Comparison of ENCODE assay signal across 19 cellular contexts in the genomic region with DNA sequence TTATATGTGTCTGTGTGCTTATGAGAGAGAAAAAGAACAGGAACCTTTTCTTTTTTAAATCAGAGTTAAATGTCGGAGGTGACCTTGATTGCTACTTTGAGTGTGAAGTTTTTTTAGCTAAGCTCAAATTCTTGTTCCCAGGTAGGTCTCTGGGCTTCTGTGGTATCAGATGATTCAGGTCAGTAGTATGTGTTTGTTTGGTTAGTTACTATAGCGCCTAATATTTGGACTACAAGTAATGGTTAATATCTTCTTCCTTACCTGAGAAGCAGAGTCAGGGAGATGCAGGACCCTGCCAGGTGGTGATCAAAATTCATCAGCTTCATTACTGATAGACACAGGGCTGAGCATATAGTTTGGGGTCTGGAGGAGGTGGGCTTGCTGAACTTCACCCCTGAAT. TPM values are rescaled to one million over a fixed set of nuclear protein-coding genes. Genes with fewer than 3 reads are reported as not detected.
A peak's percentile ranks its signal among the peaks of the same experiment; 100 is the strongest.
DNase-seq lines count a peak whose midpoint lies in the region; ATAC-seq and TF ChIP-seq lines count a peak whose summit lies in the region.
"Had no signal": no experiment of that assay in that cellular context is flagged by ENCODE, and none has a peak within 500 bp of the region (broad histone marks: within the 10 kb centered on the region; RNA-seq: fewer than 3 reads in every experiment).

No MANE protein-coding gene starts in this region.

- no peaks in the 10 kb centered on the region for H3F3A ChIP-seq in PC-3 (ENCODE audit: low read length, unreplicated experiment)

- no peaks in the 10 kb centered on the region for H3K9me3 ChIP-seq in PC-3 (ENCODE audit: low read length)
- H3K9me3 ChIP-seq: A549 had no signal

- H3K4me1 Mint-ChIP-seq in Calu3 (ENCODE audit: low read depth, unreplicated experiment): peaks cover 10% of the 10 kb centered on the region
- H3K4me1 Mint-ChIP-seq in effector memory CD8-positive, alpha-beta T cell (ENCODE audit: low read depth in 2 of 2): no peaks in the 10 kb centered on the region
- no peaks in the 10 kb centered on the region for H3K4me1 Mint-ChIP-seq in nephron progenitor cell
- no peaks in the 10 kb centered on the region for H3K4me1 Mint-ChIP-seq in stimulated activated memory B cell treated with anti-CD40 and anti-IgM and Interleukin-4, amounts not matched to agents 10 μg/mL and 1 μg/mL and 100 μg/mL, for 72 hours

- peaks cover 3% of the 10 kb centered on the region for H3K36me3 Mint-ChIP-seq in Calu3 (ENCODE audit: insufficient read depth, unreplicated experiment)
- peaks cover 2% of the 10 kb centered on the region for H3K36me3 Mint-ChIP-seq in effector memory CD8-positive, alpha-beta T cell (ENCODE audit: insufficient read depth)
- peaks cover 14% of the 10 kb centered on the region for H3K36me3 Mint-ChIP-seq in nephron progenitor cell (ENCODE audit: low read depth)
- H3K36me3 Mint-ChIP-seq in stimulated activated memory B cell treated with anti-CD40 and anti-IgM and Interleukin-4, amounts not matched to agents 10 μg/mL and 1 μg/mL and 100 μg/mL, for 72 hours: peaks cover 49% of the 10 kb centered on the region

- CTCF ChIA-PET in Calu3 (lab: Charles Lee) (interaction anchor here (0.6 to 0.7 kb wide), 2 partner anchors 32 to 200 kb away, joined by 4 read pairs; no protein-coding TSS in a partner anchor), PC-3 (lab: Charles Lee) (no interaction called here)

- in situ Hi-C loops in G401 (cut with HindIII; ENCODE audit: low sequenced_read_pairs): no loop called here

- no peak overlapping the region for H3K4me2 ChIP-seq in PC-3 (ENCODE audit: low read length)
- H3K4me2 ChIP-seq: A549, KMS-11 had no signal

- DNase-seq in Calu3: peak; percentile 17
- DNase-seq in PC-3: peak; percentile 68
- DNase-seq in effector memory CD8-positive, alpha-beta T cell: no peak
- DNase-seq in nephron progenitor cell: no peak
- no peak for DNase-seq in D341Med (ENCODE audit: low spot score)
- no peak for DNase-seq in G401 (ENCODE audit: low spot score)
- no peak for DNase-seq in HPDE6-E6E7 (ENCODE audit: extremely low spot score)
- DNase-seq: C1 segment of cervical spinal cord, NCI-H1048, NCI-H1436 treated with DMSO at 0.1 percent for 48 hours, NCI-H2029 treated with DMSO at 0.1 percent for 48 hours, NCI-H2171 treated with DMSO at 0.1 percent for 48 hours, NCI-H82, Right ventricle myocardium superior had no signal

- POLR2A ChIA-PET in PC-3 (lab: Charles Lee; ENCODE audit: unreplicated experiment): interaction anchor here (0.6 kb wide), 1 partner anchor 478 kb away, joined by 3 read pairs; no protein-coding TSS in a partner anchor

- H3K36me3 ChIP-seq in PC-3 (ENCODE audit: low read depth, low read length): no peaks in the 10 kb centered on the region

- no peak overlapping the region for H3K27ac ChIP-seq in PC-3 (ENCODE audit: low read length)
- H3K27ac ChIP-seq: A549, KMS-11, SK-N-MC had no signal

- intact Hi-C loops in Calu3 (cut with micrococcal nuclease; ENCODE audit: unreplicated experiment) (no loop called here), PC-3 (cut with micrococcal nuclease) (no loop called here)

- no TSS peak for BruUV-seq in Calu3 (replicated peaks; lab: Mats Ljungman, UMichigan)
- BruUV-seq in PC-3 (replicated peaks; lab: Mats Ljungman, UMichigan): no TSS peak

- peak overlapping the region; percentile 72 for H3K27ac Mint-ChIP-seq in Calu3 (ENCODE audit: unreplicated experiment)
- peak overlapping the region; percentile 23 to 66 for H3K27ac Mint-ChIP-seq in effector memory CD8-positive, alpha-beta T cell
- peak overlapping the region; percentile 54 for H3K27ac Mint-ChIP-seq in nephron progenitor cell
- no peak overlapping the region for H3K27ac Mint-ChIP-seq in stimulated activated memory B cell treated with anti-CD40 and anti-IgM and Interleukin-4, amounts not matched to agents 10 μg/mL and 1 μg/mL and 100 μg/mL, for 72 hours

- no peak overlapping the region for H3K4me3 Mint-ChIP-seq in Calu3 (ENCODE audit: low read depth, unreplicated experiment)
- H3K4me3 Mint-ChIP-seq in effector memory CD8-positive, alpha-beta T cell: no peak overlapping the region
- no peak overlapping the region for H3K4me3 Mint-ChIP-seq in nephron progenitor cell
- H3K4me3 Mint-ChIP-seq in stimulated activated memory B cell treated with anti-CD40 and anti-IgM and Interleukin-4, amounts not matched to agents 10 μg/mL and 1 μg/mL and 100 μg/mL, for 72 hours: no peak overlapping the region

- no peaks in the 10 kb centered on the region for H3K79me2 ChIP-seq in PC-3 (ENCODE audit: low read length)

- no peak overlapping the region for H3K9ac ChIP-seq in PC-3 (ENCODE audit: low read length)
- H3K9ac ChIP-seq: KMS-11 had no signal

- no peaks in the 10 kb centered on the region for H3K27me3 Mint-ChIP-seq in Calu3 (ENCODE audit: unreplicated experiment)
- no peaks in the 10 kb centered on the region for H3K27me3 Mint-ChIP-seq in effector memory CD8-positive, alpha-beta T cell
- H3K27me3 Mint-ChIP-seq in nephron progenitor cell (ENCODE audit: low read depth, poor library complexity): no peaks in the 10 kb centered on the region
- H3K27me3 Mint-ChIP-seq in stimulated activated memory B cell treated with anti-CD40 and anti-IgM and Interleukin-4, amounts not matched to agents 10 μg/mL and 1 μg/mL and 100 μg/mL, for 72 hours: no peaks in the 10 kb centered on the region

- no peaks in the 10 kb centered on the region for H3K9me2 ChIP-seq in PC-3 (replicated peaks; ENCODE audit: low read length)

- no peaks in the 10 kb centered on the region for H3K27me3 ChIP-seq in PC-3 (ENCODE audit: low read length)

- no peak overlapping the region for H3K4me3 ChIP-seq in PC-3 (ENCODE audit: low read length)
- H3K4me3 ChIP-seq: A549, SK-N-MC had no signal

- H4K20me1 ChIP-seq in PC-3 (ENCODE audit: low read length): no peaks in the 10 kb centered on the region

- peaks cover 9% of the 10 kb centered on the region; the same call in 1 of the 2 replicates for H3K4me1 ChIP-seq in PC-3 (ENCODE audit: insufficient read depth, low read length)
- H3K4me1 ChIP-seq: A549 had no signal

- H2AFZ ChIP-seq in PC-3 (ENCODE audit: low read length): no peak overlapping the region

- no peaks in the 10 kb centered on the region for H3K9me3 Mint-ChIP-seq in Calu3 (ENCODE audit: low read depth, unreplicated experiment)
- H3K9me3 Mint-ChIP-seq in effector memory CD8-positive, alpha-beta T cell: no peaks in the 10 kb centered on the region
- no peaks in the 10 kb centered on the region for H3K9me3 Mint-ChIP-seq in nephron progenitor cell
- H3K9me3 Mint-ChIP-seq in stimulated activated memory B cell treated with anti-CD40 and anti-IgM and Interleukin-4, amounts not matched to agents 10 μg/mL and 1 μg/mL and 100 μg/mL, for 72 hours: no peaks in the 10 kb centered on the region

- TF ChIP-seq CTCF in Calu3 (IDR thresholded peaks at IDR 0.05; ENCODE audit: unreplicated experiment) (no peak), PC-3 (conservative IDR thresholded peaks at IDR 0.05; ENCODE audit: low read depth, low read length) (no peak), nephron progenitor cell (IDR thresholded peaks at IDR 0.05) (no peak)

- peak; percentile 62 for ATAC-seq in PC-3
- ATAC-seq in effector memory CD8-positive, alpha-beta T cell (replicated peaks): no peak
- ATAC-seq in stimulated activated memory B cell treated with anti-CD40 and anti-IgM and Interleukin-4, amounts not matched to agents 10 μg/mL and 1 μg/mL and 100 μg/mL, for 72 hours: no peak
- ATAC-seq: A549, Panc1 had no signal

RNA-seq across cellular contexts. Expression of gene ADCK1, which starts 30.8 kb away (rescaled TPM):
- total RNA-seq in Calu3 (2022): 9.1 and 10.0 TPM in 2 replicates
- total RNA-seq in PC-3 (2014; rRNA removed): 4.7 and 5.7 TPM in 2 replicates
- total RNA-seq in G401 (2014; rRNA removed; shearing (Covaris generic)): 4.4 and 11.8 TPM in 2 replicates

Comparison
In these comparisons a context has a peak if more than half of its experiments do, and no peak if none do; other contexts are left out.
1. DNase-seq: peak in Calu3 (single experiment) and PC-3 (single experiment); none in effector memory CD8-positive, alpha-beta T cell (0 of 3), nephron progenitor cell (single experiment), D341Med (single experiment), G401 (single experiment) and HPDE6-E6E7 (single experiment).